Comparison of ENCODE assay signal across 8 cellular contexts in genomic region chr20:20938131-20938530, GRCh38.
"Had no signal": no experiment of that assay in that cellular context is flagged by ENCODE, and none has a peak within 500 bp of the region (broad histone marks: within the 10 kb centered on the region; RNA-seq: fewer than 3 reads in every experiment).

No MANE protein-coding gene starts in this region.

- H2AFZ ChIP-seq: GM23248 had no signal

- DNase-seq: GM23248, GOT3, H7, H9, HCEC 1CT, HFFc6 had no signal

- H3K27ac Mint-ChIP-seq: H9, HFFc6 had no signal

- H3K36me3 ChIP-seq: HAP-1 had no signal

- H3K4me3 Mint-ChIP-seq: H9, HFFc6 had no signal

- H3K4me1 ChIP-seq: HAP-1 had no signal

- H3K4me3 ChIP-seq: GM23248, HAP-1 had no signal

- H3K4me1 Mint-ChIP-seq: H9 had no signal

- H3K27ac ChIP-seq: GM23248 had no signal

- H3K9me3 Mint-ChIP-seq: H9 had no signal

- ATAC-seq: HCT116 had no signal

- H3K9me3 ChIP-seq: HAP-1 had no signal
